In genomic region chr22:19972251-19972650, GRCh38 we compare ENCODE assay signal across 21 cellular contexts.
"Had no signal": no experiment of that assay in that cellular context is flagged by ENCODE, and none has a peak within 500 bp of the region (broad histone marks: within the 10 kb centered on the region; RNA-seq: fewer than 3 reads in every experiment).

No MANE protein-coding gene starts in this region.

- H3K4me1 ChIP-seq: psoas muscle had no signal

- FAIRE-seq: keratinocyte had no signal

- H3K9me3 Mint-ChIP-seq: activated CD4-positive, alpha-beta memory T cell treated with anti-CD3 and anti-CD28 coated beads for 36 hours; activated naive CD4-positive, alpha-beta T cell treated with anti-CD3 and anti-CD28 coated beads for 36 hours; naive thymus-derived CD4-positive, alpha-beta T cell had no signal

- ATAC-seq: psoas muscle had no signal

- H3K27ac Mint-ChIP-seq: activated CD4-positive, alpha-beta memory T cell treated with anti-CD3 and anti-CD28 coated beads for 36 hours; activated naive CD4-positive, alpha-beta T cell treated with anti-CD3 and anti-CD28 coated beads for 36 hours had no signal

- H3K36me3 ChIP-seq: cardiac muscle cell, ovary, transverse colon had no signal

- H3K27me3 Mint-ChIP-seq: activated CD4-positive, alpha-beta memory T cell treated with anti-CD3 and anti-CD28 coated beads for 36 hours; naive thymus-derived CD4-positive, alpha-beta T cell had no signal

- H3K27me3 ChIP-seq: cardiac muscle cell, heart right ventricle, neutrophil, ovary, right atrium auricular region, SJSA1, stomach, suprapubic skin, transverse colon had no signal

- DNase-seq: activated CD4-positive, alpha-beta memory T cell treated with anti-CD3 and anti-CD28 coated beads for 36 hours; activated CD4-positive, alpha-beta T cell treated with anti-CD3 and anti-CD28 coated beads for 48 hours; activated CD4-positive, CD25-positive, alpha-beta regulatory T cell; activated naive CD4-positive, alpha-beta T cell treated with anti-CD3 and anti-CD28 coated beads for 36 hours; amygdala; foreskin fibroblast; heart right ventricle; naive thymus-derived CD4-positive, alpha-beta T cell; ovary; psoas muscle; stimulated activated CD4-positive, alpha-beta T cell treated with anti-CD3 and anti-CD28 coated beads, Interleukin-4, amount 100 ng/mL, for 24 hours; stomach; T-helper 1 cell; T1000; transverse colon had no signal

- H3K9me3 ChIP-seq: heart right ventricle, neutrophil, ovary, psoas muscle, right atrium auricular region, SJSA1, stomach, suprapubic skin, transverse colon had no signal

- H3K4me3 Mint-ChIP-seq: activated CD4-positive, alpha-beta memory T cell treated with anti-CD3 and anti-CD28 coated beads for 36 hours; activated naive CD4-positive, alpha-beta T cell treated with anti-CD3 and anti-CD28 coated beads for 36 hours had no signal

- H3K4me3 ChIP-seq: cardiac muscle cell, heart right ventricle, ovary, psoas muscle, right atrium auricular region, SJSA1, stomach, suprapubic skin, transverse colon had no signal

- H3K27ac ChIP-seq: cardiac muscle cell, neutrophil, ovary, psoas muscle, right atrium auricular region, SJSA1, suprapubic skin, transverse colon had no signal
